11 cellular contexts compared by ENCODE assay signal in the genomic region with DNA sequence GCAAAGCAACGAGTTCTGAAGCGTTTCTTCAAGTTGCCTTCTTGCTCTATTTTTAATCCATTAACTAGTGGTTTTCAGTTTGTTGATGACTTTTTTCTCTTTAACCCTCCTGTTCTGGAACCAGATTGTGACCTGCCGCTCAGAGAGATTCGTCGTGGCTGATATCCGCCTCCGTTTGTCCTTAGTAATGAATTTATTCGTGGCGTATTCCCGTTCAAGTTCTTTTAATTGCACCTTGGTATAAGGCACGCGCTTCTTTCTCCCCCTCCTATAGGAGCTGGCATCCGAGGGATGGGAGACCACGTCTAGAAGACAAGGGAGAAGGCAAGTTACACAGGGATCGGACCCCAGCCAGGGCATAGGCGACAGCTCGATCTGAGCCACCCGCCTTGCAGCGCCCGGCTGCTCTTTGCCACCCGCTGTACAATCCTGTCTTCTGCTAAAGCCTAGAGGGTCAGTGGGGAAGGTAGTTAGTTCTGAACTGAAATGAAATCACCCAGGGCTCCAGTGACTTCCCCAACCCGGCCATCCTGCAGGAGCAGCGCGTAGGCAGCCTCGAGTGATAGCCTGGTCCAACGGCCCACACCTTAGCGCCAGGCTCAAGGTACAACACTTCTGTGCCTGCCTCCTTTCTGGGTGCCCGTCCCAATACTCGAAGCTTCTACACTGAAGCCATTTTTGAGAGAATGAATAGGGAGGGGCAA. TPM values are rescaled to one million over a fixed set of nuclear protein-coding genes. Genes with fewer than 3 reads are reported as not detected.
DNase-seq lines count a peak whose midpoint lies in the region; ATAC-seq, FAIRE-seq and TF ChIP-seq lines count a peak whose summit lies in the region.
"Had no signal": no experiment of that assay in that cellular context is flagged by ENCODE, and none has a peak within 500 bp of the region (broad histone marks: within the 10 kb centered on the region; RNA-seq: fewer than 3 reads in every experiment).

No MANE protein-coding gene starts in this region.

- no peaks in the 10 kb centered on the region for H4K20me1 ChIP-seq in DND-41 (ENCODE audit: insufficient read depth, low read length)

- WGBS in A549 (ENCODE audit: missing lambda C conversion rate): 92% methylated on average over 29 of the region's 29 CpGs

- no peak for ATAC-seq in A549
- ATAC-seq in DND-41 (ENCODE audit: insufficient read depth, low read depth): no peak
- ATAC-seq in GM21737 (IDR thresholded peaks at IDR 0.05; ENCODE audit: unreplicated experiment): no peak

- H3K9me3 ChIP-seq in A549 (no peaks in the 10 kb centered on the region), DND-41 (ENCODE audit: insufficient read depth, low read length, severe bottlenecking) (no peaks in the 10 kb centered on the region)

- no peak overlapping the region for H3K9ac ChIP-seq in DND-41 (ENCODE audit: low read depth, low read length)

- peaks cover 33% of the 10 kb centered on the region for H3K4me1 Mint-ChIP-seq in activated CD4-positive, alpha-beta memory T cell treated with anti-CD3 and anti-CD28 coated beads for 36 hours (ENCODE audit: low read depth)
- H3K4me1 Mint-ChIP-seq in mesothelial cell of epicardium: peaks cover 24% of the 10 kb centered on the region

- CTCF ChIA-PET in A549 (lab: Yijun Ruan, JAX): interaction anchor here (0.7 to 4.2 kb wide), 20 partner anchors 9 to 899 kb away, joined by 3 to 33 read pairs (median 8); no protein-coding TSS in a partner anchor
- CTCF ChIA-PET in activated CD4-positive, alpha-beta memory T cell treated with anti-CD3 and anti-CD28 coated beads for 36 hours (lab: Charles Lee): interaction anchor here (0.8 to 1.8 kb wide), 9 partner anchors 8 to 822 kb away, joined by 3 to 6 read pairs (median 3); partner anchors contain the start of gene HOXA11

- no peak for TF ChIP-seq RAD21 in A549 (conservative IDR thresholded peaks at IDR 0.05 in 1 of 2, IDR thresholded peaks at IDR 0.05 in 1 of 2)

- H3K4me3 Mint-ChIP-seq in activated CD4-positive, alpha-beta memory T cell treated with anti-CD3 and anti-CD28 coated beads for 36 hours: no peak overlapping the region
- H3K4me3 Mint-ChIP-seq in mesothelial cell of epicardium: peak overlapping the region; percentile 81

- no peaks in the 10 kb centered on the region for H3K9me3 Mint-ChIP-seq in activated CD4-positive, alpha-beta memory T cell treated with anti-CD3 and anti-CD28 coated beads for 36 hours
- no peaks in the 10 kb centered on the region for H3K9me3 Mint-ChIP-seq in mesothelial cell of epicardium
- H3K9me3 Mint-ChIP-seq: WTC11 had no signal

- TF ChIP-seq EP300 in A549 (IDR thresholded peaks at IDR 0.05): no peak

- no peak for TF ChIP-seq POLR2A in A549 (IDR thresholded peaks at IDR 0.05; ENCODE audit: low read length)

- no peak for FAIRE-seq in A549 (lab: Jason Lieb, UNC)

- TF ChIP-seq CTCF in A549 (IDR thresholded peaks at IDR 0.05): no peak
- TF ChIP-seq CTCF in DND-41 (IDR thresholded peaks at IDR 0.05; ENCODE audit: borderline replicate concordance, extremely low read depth, low read length, poor library complexity, severe bottlenecking): no peak
- no peak for TF ChIP-seq CTCF in mesothelial cell of epicardium (IDR thresholded peaks at IDR 0.05; ENCODE audit: unreplicated experiment)

- peaks cover 3% of the 10 kb centered on the region for H3K36me3 Mint-ChIP-seq in activated CD4-positive, alpha-beta memory T cell treated with anti-CD3 and anti-CD28 coated beads for 36 hours
- no peaks in the 10 kb centered on the region for H3K36me3 Mint-ChIP-seq in mesothelial cell of epicardium
- H3K36me3 Mint-ChIP-seq: WTC11 had no signal

- H3K27ac Mint-ChIP-seq in activated CD4-positive, alpha-beta memory T cell treated with anti-CD3 and anti-CD28 coated beads for 36 hours: no peak overlapping the region
- H3K27ac Mint-ChIP-seq in mesothelial cell of epicardium: peak overlapping the region; percentile 11
- H3K27ac Mint-ChIP-seq: WTC11 had no signal

- no peaks in the 10 kb centered on the region for H3K36me3 ChIP-seq in DND-41 (ENCODE audit: insufficient read depth, low read length)

- H3K27me3 Mint-ChIP-seq in activated CD4-positive, alpha-beta memory T cell treated with anti-CD3 and anti-CD28 coated beads for 36 hours: peaks cover 76% of the 10 kb centered on the region
- H3K27me3 Mint-ChIP-seq in mesothelial cell of epicardium (ENCODE audit: low read depth): peaks cover 90% of the 10 kb centered on the region

- H3K4me1 ChIP-seq in A549 (peaks cover 15% of the 10 kb centered on the region), DND-41 (ENCODE audit: insufficient read depth, low read length) (peaks cover 34% of the 10 kb centered on the region)

- H3K4me2 ChIP-seq in A549 (peak overlapping the region; percentile 85), DND-41 (ENCODE audit: insufficient read depth, low read length) (peak overlapping the region; percentile 82; the same call in 1 of the 2 replicates)

- H3K4me3 ChIP-seq in A549 (peak overlapping the region; percentile 82), DND-41 (ENCODE audit: low read depth in 1 of 2, low read length in 2 of 2) (no peak overlapping the region)

- no peak overlapping the region for H2AFZ ChIP-seq in DND-41 (ENCODE audit: low read depth, low read length)

- H3K27ac ChIP-seq in A549 (peak overlapping the region; percentile 77 to 87; a peak in 5 of 6 replicates), DND-41 (ENCODE audit: low read length) (no peak overlapping the region)

- DNase-seq in A549 (ENCODE audit: low read depth in 1 of 2, low spot score in 1 of 2) (no peak), DND-41 (no peak), mesothelial cell of epicardium (ENCODE audit: low spot score in 2 of 2, unreplicated experiment in 2 of 2) (peak in 1 of 2 experiments; percentile 40), cortex of kidney (lab: John Stamatoyannopoulos, UW) (no peak), DMS 273 (lab: John Stamatoyannopoulos, UW; ENCODE audit: unreplicated experiment) (no peak), HK-2 (ENCODE audit: unreplicated experiment) (no peak)
- peak; percentile 9 for DNase-seq in activated CD4-positive, alpha-beta memory T cell treated with anti-CD3 and anti-CD28 coated beads for 36 hours
- DNase-seq: DMS 273 treated with DMSO at 0.1 percent for 48 hours; NK-92 treated with Interleukin-12 subunit alpha and Interleukin-12 subunit beta, amount 100 ng/mL, for 24 hours had no signal

- POLR2A ChIA-PET in A549 (lab: Yijun Ruan, JAX): no interaction called here
- POLR2A ChIA-PET in activated CD4-positive, alpha-beta memory T cell treated with anti-CD3 and anti-CD28 coated beads for 36 hours (lab: Charles Lee): no interaction called here

- intact Hi-C loops in activated CD4-positive, alpha-beta memory T cell treated with anti-CD3 and anti-CD28 coated beads for 36 hours (cut with micrococcal nuclease): loop anchor here (2.0 to 5.0 kb wide), 4 partner anchors 13 to 584 kb away; partner anchors contain the start of gene HOXA11

- peaks cover 18% of the 10 kb centered on the region for H3K27me3 ChIP-seq in DND-41 (ENCODE audit: insufficient read depth, low read length, poor library complexity)

- H3K79me2 ChIP-seq in DND-41 (ENCODE audit: insufficient read depth, low read length): no peaks in the 10 kb centered on the region

TF ChIP-seq in A549, 52 proteins besides CTCF, POLR2A, EP300 and RAD21 (continues in another document):
- TF ChIP-seq HOXB5 (CRISPR knock-in tag; IDR thresholded peaks at IDR 0.05): peak; percentile 100

RNA-seq across cellular contexts. Expression of gene HOXA13, which starts 1.6 kb away (rescaled TPM):
- polyA plus RNA-seq in A549 (2011; rRNA removed) (2.2 TPM in 2 replicates), A549 (2017; fragmentation: RNase III; extraction: RNeasy Plus Mini Kit Qiagen cat#74134 plus additional on column Dnase treatment) (2.3 to 2.7 TPM (median 2.4 TPM) in 3 replicates)
- 0.74 and 0.88 TPM in 2 replicates for polyA plus RNA-seq in A549 (2012; cell fraction: cytosol; rRNA removed)
- 0.37 and 0.42 TPM in 2 replicates for polyA plus RNA-seq in A549 (2012; cell fraction: nucleus; rRNA removed)
- polyA minus RNA-seq in A549 (2011; rRNA and poly(A)+ RNA removed): 0.83 and 1.1 TPM in 2 replicates
- not detected for total RNA-seq in activated CD4-positive, alpha-beta memory T cell treated with anti-CD3 and anti-CD28 coated beads for 36 hours
- total RNA-seq in mesothelial cell of epicardium: 6.9 to 7.7 TPM (median 7.5 TPM) in 3 replicates
- total RNA-seq: WTC11 had no signal

RNA-seq across cellular contexts. Expression of gene HOXA11, which starts 13.3 kb away (rescaled TPM):
- polyA plus RNA-seq in A549 (2011; rRNA removed) (0.68 and 0.69 TPM in 2 replicates), A549 (2017; fragmentation: RNase III; extraction: RNeasy Plus Mini Kit Qiagen cat#74134 plus additional on column Dnase treatment) (0.59 to 0.84 TPM (median 0.61 TPM) in 3 replicates)
- 0.52 and 0.73 TPM in 2 replicates for polyA plus RNA-seq in A549 (2012; cell fraction: cytosol; rRNA removed)
- 0.36 and 0.40 TPM in 2 replicates for polyA plus RNA-seq in A549 (2012; cell fraction: nucleus; rRNA removed)
- polyA minus RNA-seq in A549 (2011; rRNA and poly(A)+ RNA removed): 0.25 and 0.44 TPM in 2 replicates
- total RNA-seq in activated CD4-positive, alpha-beta memory T cell treated with anti-CD3 and anti-CD28 coated beads for 36 hours: not detected
- total RNA-seq in mesothelial cell of epicardium: 3.3 to 4.2 TPM (median 3.9 TPM) in 3 replicates
- total RNA-seq: WTC11 had no signal

RNA-seq across cellular contexts. Expression of gene HOXA10, which starts 24.2 kb away (rescaled TPM):
- 5.7 and 7.7 TPM in 2 replicates for polyA plus RNA-seq in A549 (2011; rRNA removed)
- polyA plus RNA-seq in A549 (2012; cell fraction: cytosol; rRNA removed): 4.5 and 5.1 TPM in 2 replicates
- 2.4 and 4.6 TPM in 2 replicates for polyA plus RNA-seq in A549 (2012; cell fraction: nucleus; rRNA removed)
- polyA plus RNA-seq in A549 (2017; fragmentation: RNase III; extraction: RNeasy Plus Mini Kit Qiagen cat#74134 plus additional on column Dnase treatment): 5.0 to 5.7 TPM (median 5.2 TPM) in 3 replicates
- 3.9 and 4.2 TPM in 2 replicates for polyA minus RNA-seq in A549 (2011; rRNA and poly(A)+ RNA removed)
- total RNA-seq in activated CD4-positive, alpha-beta memory T cell treated with anti-CD3 and anti-CD28 coated beads for 36 hours: not detected
- total RNA-seq in mesothelial cell of epicardium: 13.1 to 14.4 TPM (median 13.8 TPM) in 3 replicates

RNA-seq across cellular contexts. Expression of gene HOXA9, which starts 33.0 kb away (rescaled TPM):
- 1.1 and 1.4 TPM in 2 replicates for polyA plus RNA-seq in A549 (2011; rRNA removed)
- polyA plus RNA-seq in A549 (2012; cell fraction: cytosol; rRNA removed): 0.91 and 1.2 TPM in 2 replicates
- polyA plus RNA-seq in A549 (2012; cell fraction: nucleus; rRNA removed): 2.6 and 4.6 TPM in 2 replicates
- 1.1 to 1.4 TPM (median 1.3 TPM) in 3 replicates for polyA plus RNA-seq in A549 (2017; fragmentation: RNase III; extraction: RNeasy Plus Mini Kit Qiagen cat#74134 plus additional on column Dnase treatment)
- 0.44 TPM in 1 of 2 replicates, not detected in the other for polyA minus RNA-seq in A549 (2011; rRNA and poly(A)+ RNA removed)
- under 1 TPM in 1 of 2 experiments, not detected in 1; 0.19 TPM for total RNA-seq in activated CD4-positive, alpha-beta memory T cell treated with anti-CD3 and anti-CD28 coated beads for 36 hours
- total RNA-seq in mesothelial cell of epicardium: 10.8 to 14.5 TPM (median 13.2 TPM) in 3 replicates
- total RNA-seq: WTC11 had no signal

RNA-seq across cellular contexts. Expression of gene HOXA7, which starts 41.8 kb away (rescaled TPM):
- polyA plus RNA-seq in A549 (2011; rRNA removed) (3.3 and 4.1 TPM in 2 replicates), A549 (2017; fragmentation: RNase III; extraction: RNeasy Plus Mini Kit Qiagen cat#74134 plus additional on column Dnase treatment) (3.7 to 4.8 TPM (median 4.5 TPM) in 3 replicates)
- polyA plus RNA-seq in A549 (2012; cell fraction: cytosol; rRNA removed): 3.1 and 3.5 TPM in 2 replicates
- 2.0 and 2.4 TPM in 2 replicates for polyA plus RNA-seq in A549 (2012; cell fraction: nucleus; rRNA removed)
- polyA minus RNA-seq in A549 (2011; rRNA and poly(A)+ RNA removed): 1.7 and 2.3 TPM in 2 replicates
- total RNA-seq in activated CD4-positive, alpha-beta memory T cell treated with anti-CD3 and anti-CD28 coated beads for 36 hours: not detected
- total RNA-seq in mesothelial cell of epicardium: 17.4 to 18.9 TPM (median 17.9 TPM) in 3 replicates
- total RNA-seq: WTC11 had no signal

Comparison
In these comparisons a context has a peak if more than half of its experiments do, and no peak if none do; other contexts are left out.
1. RNA of gene HOXA10, which starts 24.2 kb away (total RNA-seq): 13.1 to 14.4 TPM in mesothelial cell of epicardium; not detected in activated CD4-positive, alpha-beta memory T cell treated with anti-CD3 and anti-CD28 coated beads for 36 hours; every median in the first group is over 10 times any median in the second.